Comparison of ENCODE assay signal across 18 cellular contexts in the genomic region with DNA sequence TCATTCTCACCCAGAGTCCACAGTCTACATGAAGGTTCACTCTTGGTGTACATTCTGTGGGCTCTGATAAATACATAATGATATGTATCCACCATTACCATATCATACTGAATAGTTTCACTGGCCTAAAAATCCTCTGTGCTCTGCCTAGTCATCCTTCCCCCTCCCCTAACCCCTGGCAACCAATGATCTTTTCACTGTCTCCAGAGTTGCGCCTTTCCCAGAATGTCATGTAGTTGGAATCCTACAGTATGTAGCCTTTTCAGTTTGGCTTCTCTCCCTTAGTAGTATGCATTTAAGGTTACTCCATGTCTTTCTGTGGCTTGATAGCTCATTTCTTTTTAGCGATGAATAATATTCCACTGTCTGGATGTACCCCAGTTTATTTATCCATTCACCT.
"Had no signal": no experiment of that assay in that cellular context is flagged by ENCODE, and none has a peak within 500 bp of the region (broad histone marks: within the 10 kb centered on the region; RNA-seq: fewer than 3 reads in every experiment).

No MANE protein-coding gene starts in this region.

- DNase-seq: activated CD4-positive, alpha-beta T cell treated with anti-CD3 and anti-CD28 coated beads, Interleukin-2, amount 50 U/mL, for 1 hour; activated effector memory CD4-positive, alpha-beta T cell treated with anti-CD3 and anti-CD28 coated beads, Interleukin-2, amount 50 U/mL, for 16 hours; activated naive CD4-positive, alpha-beta T cell treated with anti-CD3 and anti-CD28 coated beads, Interleukin-2, amount 50 U/mL, for 16 hours; activated T-cell treated with anti-CD3 and anti-CD28 coated beads, Interleukin-2, amount 50 U/mL, for 72 hours; effector CD8-positive, alpha-beta T cell; gastrocnemius medialis; heart right ventricle; kidney glomerular epithelial cell; left ventricle myocardium inferior; mammary epithelial cell; midbrain; right lobe of liver; stimulated activated CD4-positive, alpha-beta T cell treated with anti-CD3 and anti-CD28 coated beads, Interleukin-4, amount 100 ng/mL, for 1 hour; stimulated activated naive CD8-positive, alpha-beta T cell treated with anti-CD3 and anti-CD28 coated beads, Interleukin-15, amount 100 ng/mL, for 72 hours; T-cell had no signal

- ATAC-seq: activated CD4-positive, CD25-positive, alpha-beta regulatory T cell treated with anti-CD3 and anti-CD28 coated beads, Interleukin-2, amount 50 U/mL, for 24 hours; activated T-cell treated with anti-CD3 and anti-CD28 coated beads, Interleukin-2, amount 50 U/mL, for 72 hours; gastrocnemius medialis; heart right ventricle; right lobe of liver; stimulated activated naive CD8-positive, alpha-beta T cell treated with anti-CD3 and anti-CD28 coated beads, Interleukin-15, amount 100 ng/mL, for 72 hours; T-cell had no signal

- H3K9me3 Mint-ChIP-seq: activated T-cell treated with anti-CD3 and anti-CD28 coated beads, Interleukin-2, amount 50 U/mL, for 72 hours; dendritic cell treated with granulocyte-macrophage colony-stimulating factor and Interleukin-4, amounts not matched to agents 40 ng/mL and 50 ng/mL, for 4 days; nephron; T-cell had no signal

- H3K4me1 Mint-ChIP-seq: stimulated activated naive CD8-positive, alpha-beta T cell treated with anti-CD3 and anti-CD28 coated beads, Interleukin-15, amount 100 ng/mL, for 72 hours; T-cell had no signal

- H3K36me3 Mint-ChIP-seq: T-cell had no signal

- H3K4me3 Mint-ChIP-seq: activated T-cell treated with anti-CD3 and anti-CD28 coated beads, Interleukin-2, amount 50 U/mL, for 72 hours; dendritic cell treated with granulocyte-macrophage colony-stimulating factor and Interleukin-4, amounts not matched to agents 40 ng/mL and 50 ng/mL, for 4 days; nephron; stimulated activated naive CD8-positive, alpha-beta T cell treated with anti-CD3 and anti-CD28 coated beads, Interleukin-15, amount 100 ng/mL, for 72 hours; T-cell had no signal

- H3K27ac Mint-ChIP-seq: activated T-cell treated with anti-CD3 and anti-CD28 coated beads, Interleukin-2, amount 50 U/mL, for 72 hours; dendritic cell treated with granulocyte-macrophage colony-stimulating factor and Interleukin-4, amounts not matched to agents 40 ng/mL and 50 ng/mL, for 4 days; nephron; stimulated activated naive CD8-positive, alpha-beta T cell treated with anti-CD3 and anti-CD28 coated beads, Interleukin-15, amount 100 ng/mL, for 72 hours; T-cell had no signal

- H3K27me3 Mint-ChIP-seq: dendritic cell treated with granulocyte-macrophage colony-stimulating factor and Interleukin-4, amounts not matched to agents 40 ng/mL and 50 ng/mL, for 4 days had no signal
